In genomic region chr16:57013902-57014301, GRCh38 we compare ENCODE assay signal across 13 cellular contexts. TPM values are rescaled to one million over a fixed set of nuclear protein-coding genes. Genes with fewer than 3 reads are reported as not detected.
DNase-seq lines count a peak whose midpoint lies in the region; FAIRE-seq and TF ChIP-seq lines count a peak whose summit lies in the region.
"Had no signal": no experiment of that assay in that cellular context is flagged by ENCODE, and none has a peak within 500 bp of the region (broad histone marks: within the 10 kb centered on the region; RNA-seq: fewer than 3 reads in every experiment).

No MANE protein-coding gene starts in this region.

- peaks cover 20% of the 10 kb centered on the region for H3K4me1 ChIP-seq in Loucy (ENCODE audit: insufficient read depth, low read length, poor library complexity, severe bottlenecking)
- peaks cover 14% of the 10 kb centered on the region for H3K4me1 ChIP-seq in astrocyte (ENCODE audit: insufficient read depth, low read length)
- peaks cover 27% of the 10 kb centered on the region for H3K4me1 ChIP-seq in osteoblast (ENCODE audit: insufficient read depth, low read length)
- H3K4me1 ChIP-seq in tibial nerve = peaks cover 0 to 9% (median 0%) of the 10 kb centered on the region in 4 donors

- no peak overlapping the region for H2AFZ ChIP-seq in Loucy (ENCODE audit: low read length)
- H2AFZ ChIP-seq in astrocyte (ENCODE audit: low read depth, low read length) = no peak overlapping the region
- H2AFZ ChIP-seq in osteoblast (ENCODE audit: low read length) = no peak overlapping the region

- no peaks in the 10 kb centered on the region for H3K9me3 Mint-ChIP-seq in T-helper 2 cell treated with Interferon-gamma antibody and Interleukin-4, amounts not matched to agents 5 μg/mL and 100 μg/mL, for 36 hours
- peaks cover 3% of the 10 kb centered on the region for H3K9me3 Mint-ChIP-seq in astrocyte (ENCODE audit: unreplicated experiment)
- H3K9me3 Mint-ChIP-seq: naive B cell had no signal

- H3K27me3 Mint-ChIP-seq in T-helper 2 cell treated with Interferon-gamma antibody and Interleukin-4, amounts not matched to agents 5 μg/mL and 100 μg/mL, for 36 hours (ENCODE audit: low read depth) = no peaks in the 10 kb centered on the region
- H3K27me3 Mint-ChIP-seq in astrocyte (ENCODE audit: low read depth, unreplicated experiment) = no peaks in the 10 kb centered on the region
- H3K27me3 Mint-ChIP-seq: naive B cell had no signal

- peaks cover 61% of the 10 kb centered on the region for H3K36me3 Mint-ChIP-seq in T-helper 2 cell treated with Interferon-gamma antibody and Interleukin-4, amounts not matched to agents 5 μg/mL and 100 μg/mL, for 36 hours (ENCODE audit: low read depth)
- peaks cover 16% of the 10 kb centered on the region for H3K36me3 Mint-ChIP-seq in astrocyte (ENCODE audit: low read depth, unreplicated experiment)

- H3F3A ChIP-seq in Loucy (ENCODE audit: low read depth) = no peaks in the 10 kb centered on the region

- peak overlapping the region; percentile 76 for H3K4me3 Mint-ChIP-seq in T-helper 2 cell treated with Interferon-gamma antibody and Interleukin-4, amounts not matched to agents 5 μg/mL and 100 μg/mL, for 36 hours
- no peak overlapping the region for H3K4me3 Mint-ChIP-seq in astrocyte (ENCODE audit: unreplicated experiment)

- H3K27me3 ChIP-seq in Loucy (ENCODE audit: insufficient read depth, low read length, poor library complexity, severe bottlenecking) (no peaks in the 10 kb centered on the region), astrocyte (ENCODE audit: insufficient read depth, low read length) (no peaks in the 10 kb centered on the region), osteoblast (ENCODE audit: insufficient read depth, low read length) (no peaks in the 10 kb centered on the region), tibial nerve (no peaks in the 10 kb centered on the region)

- TF ChIP-seq CTCF in Loucy (conservative IDR thresholded peaks at IDR 0.05; ENCODE audit: low read length) (no peak), astrocyte (IDR thresholded peaks at IDR 0.05; ENCODE audit: insufficient read depth, low read depth, low read length) (no peak), osteoblast (IDR thresholded peaks at IDR 0.05; ENCODE audit: extremely low read depth, low read depth, low read length) (no peak), tibial nerve (IDR thresholded peaks at IDR 0.05) (no peak)

- H3K27ac Mint-ChIP-seq in T-helper 2 cell treated with Interferon-gamma antibody and Interleukin-4, amounts not matched to agents 5 μg/mL and 100 μg/mL, for 36 hours = peak overlapping the region; percentile 91
- peak overlapping the region; percentile 1 for H3K27ac Mint-ChIP-seq in astrocyte (ENCODE audit: unreplicated experiment)

- H3K79me2 ChIP-seq in Loucy (ENCODE audit: insufficient read depth, low read length) (peaks cover 32% of the 10 kb centered on the region), astrocyte (ENCODE audit: insufficient read depth, low read length) (peaks cover 6% of the 10 kb centered on the region), osteoblast (ENCODE audit: insufficient read depth, low read length) (peaks cover 65% of the 10 kb centered on the region)

- no peak for DNase-seq in T-helper 2 cell treated with Interferon-gamma antibody and Interleukin-4, amounts not matched to agents 5 μg/mL and 100 μg/mL, for 36 hours (ENCODE audit: low spot score)
- DNase-seq in T-helper 2 cell (no peak), astrocyte (ENCODE audit: low read depth) (no peak), osteoblast (ENCODE audit: insufficient read length, low spot score, missing footprints) (no peak), NCI-H1694 treated with DMSO at 0.1 percent for 48 hours (lab: John Stamatoyannopoulos, UW) (no peak), tibial nerve (ENCODE audit: low spot score in 2 of 2) (no peak), mesenteric fat pad (ENCODE audit: low spot score) (no peak)
- DNase-seq: naive B cell, NCI-H446, SHP77 treated with DMSO at 0.1 percent for 48 hours had no signal

- no peak for TF ChIP-seq EP300 in tibial nerve (IDR thresholded peaks at IDR 0.05)

- H3K9ac ChIP-seq in Loucy (ENCODE audit: low read depth, low read length, poor library complexity, severe bottlenecking) = peak overlapping the region; percentile 27
- no peak overlapping the region for H3K9ac ChIP-seq in astrocyte (ENCODE audit: low read length)

- WGBS in tibial nerve, 2 donors = 94 to 97% methylated on average over 2 of the region's 2 CpGs

- H3K27ac ChIP-seq in astrocyte (ENCODE audit: low read depth, low read length) = peak overlapping the region; percentile 41
- peak overlapping the region; percentile 67 for H3K27ac ChIP-seq in osteoblast (ENCODE audit: low read depth, low read length)
- peak overlapping the region in 2 of 4 donors; percentile 4 to 45 for H3K27ac ChIP-seq in tibial nerve

- no peak for TF ChIP-seq POLR2A in tibial nerve (IDR thresholded peaks at IDR 0.05)

- H3K9me3 ChIP-seq in Loucy (ENCODE audit: insufficient read depth, low read depth, low read length) = no peaks in the 10 kb centered on the region
- H3K9me3 ChIP-seq in astrocyte (ENCODE audit: insufficient read depth, low read depth, low read length) = peaks cover 3% of the 10 kb centered on the region
- H3K9me3 ChIP-seq in osteoblast (ENCODE audit: low read depth, low read length) = no peaks in the 10 kb centered on the region
- peaks cover 0 to 6% (median 2%) of the 10 kb centered on the region in 4 donors for H3K9me3 ChIP-seq in tibial nerve

- no peaks in the 10 kb centered on the region for H3K9me2 ChIP-seq in Loucy (replicated peaks; ENCODE audit: low read depth, low read length)

- H3K4me3 ChIP-seq in Loucy (ENCODE audit: low read length, poor library complexity, severe bottlenecking) = no peak overlapping the region
- no peak overlapping the region for H3K4me3 ChIP-seq in astrocyte (ENCODE audit: insufficient read depth, low read depth, low read length)
- H3K4me3 ChIP-seq in osteoblast (ENCODE audit: insufficient read depth, low read length) = no peak overlapping the region
- H3K4me3 ChIP-seq in tibial nerve = no peak overlapping the region

- peaks cover 65% of the 10 kb centered on the region for H3K4me1 Mint-ChIP-seq in T-helper 2 cell treated with Interferon-gamma antibody and Interleukin-4, amounts not matched to agents 5 μg/mL and 100 μg/mL, for 36 hours (ENCODE audit: low read depth)
- peaks cover 16% of the 10 kb centered on the region for H3K4me1 Mint-ChIP-seq in astrocyte (ENCODE audit: low read depth, unreplicated experiment)

- no peak for FAIRE-seq in astrocyte (lab: Jason Lieb, UNC)

- H4K20me1 ChIP-seq in Loucy (ENCODE audit: insufficient read depth, low read length, poor library complexity, severe bottlenecking) = no peaks in the 10 kb centered on the region
- H4K20me1 ChIP-seq in astrocyte (ENCODE audit: insufficient read depth, low read length) = no peaks in the 10 kb centered on the region
- H4K20me1 ChIP-seq in osteoblast (ENCODE audit: insufficient read depth, low read length) = no peaks in the 10 kb centered on the region

- H3K36me3 ChIP-seq in Loucy (ENCODE audit: insufficient read depth, low read length) (peaks cover 21% of the 10 kb centered on the region), astrocyte (ENCODE audit: insufficient read depth, low read length) (peaks cover 3% of the 10 kb centered on the region), osteoblast (ENCODE audit: insufficient read depth, low read length) (peaks cover 18% of the 10 kb centered on the region), tibial nerve (peaks cover 0 to 20% (median 6%) of the 10 kb centered on the region in 3 donors)

- H3K4me2 ChIP-seq in Loucy (ENCODE audit: low read depth, low read length, poor library complexity, severe bottlenecking) = peak overlapping the region; percentile 22
- peak overlapping the region; percentile 21 for H3K4me2 ChIP-seq in astrocyte (ENCODE audit: low read length)
- peak overlapping the region; percentile 43 for H3K4me2 ChIP-seq in osteoblast (ENCODE audit: insufficient read depth, low read length)

RNA-seq across cellular contexts. Expression of gene NLRC5, which starts 24.5 kb away (rescaled TPM):
- total RNA-seq in astrocyte = 29.9 and 33.1 TPM in 2 replicates
- total RNA-seq in osteoblast = 52.1 and 57.2 TPM in 2 replicates
- total RNA-seq in tibial nerve = 10 to 100 TPM; 32.4 to 57.9 (median 37.1) TPM
- 63.9 TPM for total RNA-seq in mesenteric fat pad

RNA-seq across cellular contexts. Expression of gene CETP, which starts 52.2 kb away (rescaled TPM):
- total RNA-seq in astrocyte (0.17 TPM in 1 of 2 replicates, not detected in the other), osteoblast (not detected in 2 replicates), tibial nerve (not detected), mesenteric fat pad (6.4 TPM)
- total RNA-seq: A172, LHCN-M2 had no signal
